ENCODE assay signal across 24 cellular contexts in the genomic region with DNA sequence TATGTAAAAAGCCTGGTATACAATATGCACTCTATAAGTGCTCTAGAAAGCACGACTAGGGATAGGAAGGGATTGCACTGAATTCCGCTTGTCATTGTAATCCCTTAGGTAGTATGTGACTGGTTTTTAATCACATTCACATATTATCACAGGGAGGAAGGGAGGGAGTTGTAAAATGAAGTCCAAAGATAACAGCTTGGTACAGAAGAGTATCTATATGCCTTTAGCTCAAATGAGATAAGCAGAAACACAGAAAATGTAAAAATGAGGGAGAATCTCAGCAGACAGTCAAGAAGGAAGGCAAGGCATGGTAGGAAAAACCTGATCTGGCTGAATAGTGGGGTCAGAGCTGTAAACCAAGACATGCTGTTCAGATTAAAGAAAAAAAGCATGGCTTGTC.
"Had no signal": no experiment of that assay in that cellular context is flagged by ENCODE, and none has a peak within 500 bp of the region (broad histone marks: within the 10 kb centered on the region; RNA-seq: fewer than 3 reads in every experiment).

No MANE protein-coding gene starts in this region.

- H3K9me3 Mint-ChIP-seq: immature natural killer cell had no signal

- DNase-seq: activated CD4-positive, alpha-beta memory T cell treated with anti-CD3 and anti-CD28 coated beads, Interleukin-2, amount 10 ng/mL, durations not matched to agents 7 days and 5 days; activated CD4-positive, alpha-beta T cell treated with anti-CD3 and anti-CD28 coated beads for 4 hours; activated naive CD4-positive, alpha-beta T cell treated with Interleukin-2 at 50 U/mL for 16 hours; activated T-cell treated with anti-CD3 and anti-CD28 coated beads, Interleukin-2, amount 50 U/mL, for 1 hour; effector memory CD4-positive, alpha-beta T cell; immature natural killer cell; kidney glomerular epithelial cell; left ventricle myocardium inferior; mesenchymal stem cell; naive thymus-derived CD8-positive, alpha-beta T cell; right lobe of liver; small intestine; stimulated activated CD4-positive, alpha-beta T cell treated with anti-CD3 and anti-CD28 coated beads, Interleukin-15, amount 100 ng/mL, for 24 hours; stimulated activated CD4-positive, alpha-beta T cell treated with anti-CD3 and anti-CD28 coated beads, Interleukin-2, amount 100 ng/mL, for 48 hours; stimulated activated naive CD8-positive, alpha-beta T cell treated with anti-CD3 and anti-CD28 coated beads, Interleukin-15, amount 100 ng/mL, for 72 hours; transverse colon; uterus had no signal

- H3K27ac ChIP-seq: left ventricle myocardium inferior, neutrophil, parathyroid adenoma, right lobe of liver, suprapubic skin, transverse colon, uterus had no signal

- H3K27ac Mint-ChIP-seq: activated CD4-positive, alpha-beta memory T cell treated with anti-CD3 and anti-CD28 coated beads, Interleukin-2, amount 10 ng/mL, durations not matched to agents 7 days and 5 days; activated T-helper 2 cell treated with anti-CD3 and anti-CD28 coated beads, Interferon-gamma antibody, Interleukin-2, Interleukin-4, amounts not matched to agents 10 μg/mL and 5 μg/mL and 100 μg/mL, durations not matched to agents 14 hours and 24 hours and 36 hours; dendritic cell treated with granulocyte-macrophage colony-stimulating factor and Interleukin-4, amounts not matched to agents 40 ng/mL and 50 ng/mL, for 4 days; stimulated activated naive CD8-positive, alpha-beta T cell treated with anti-CD3 and anti-CD28 coated beads, Interleukin-15, amount 100 ng/mL, for 72 hours; T-helper 1 cell treated with Interleukin-12 subunit alpha and Interleukin-12 subunit beta and Interleukin-4 antibody, amounts not matched to agents 30 μg/mL and 1 μg/mL, for 36 hours; WTC11 had no signal

- H3K27me3 Mint-ChIP-seq: activated CD4-positive, alpha-beta memory T cell treated with anti-CD3 and anti-CD28 coated beads, Interleukin-2, amount 10 ng/mL, durations not matched to agents 7 days and 5 days; dendritic cell treated with granulocyte-macrophage colony-stimulating factor and Interleukin-4, amounts not matched to agents 40 ng/mL and 50 ng/mL, for 4 days; naive thymus-derived CD8-positive, alpha-beta T cell; stimulated activated naive CD8-positive, alpha-beta T cell treated with anti-CD3 and anti-CD28 coated beads, Interleukin-15, amount 100 ng/mL, for 72 hours had no signal

- H3K36me3 ChIP-seq: left ventricle myocardium inferior, neutrophil, right lobe of liver, suprapubic skin, transverse colon, uterus had no signal

- ATAC-seq: naive thymus-derived CD8-positive, alpha-beta T cell; right lobe of liver; stimulated activated naive CD8-positive, alpha-beta T cell treated with anti-CD3 and anti-CD28 coated beads, Interleukin-15, amount 100 ng/mL, for 72 hours; WTC11 had no signal

- H3K4me3 ChIP-seq: left ventricle myocardium inferior, right lobe of liver, suprapubic skin, transverse colon, uterus had no signal

- H3K9me3 ChIP-seq: neutrophil, suprapubic skin had no signal

- H3K27me3 ChIP-seq: neutrophil, right lobe of liver, suprapubic skin, transverse colon, uterus had no signal

- H3K4me1 ChIP-seq: parathyroid adenoma had no signal

- H3K4me3 Mint-ChIP-seq: activated CD4-positive, alpha-beta memory T cell treated with anti-CD3 and anti-CD28 coated beads, Interleukin-2, amount 10 ng/mL, durations not matched to agents 7 days and 5 days; dendritic cell treated with granulocyte-macrophage colony-stimulating factor and Interleukin-4, amounts not matched to agents 40 ng/mL and 50 ng/mL, for 4 days; immature natural killer cell; stimulated activated naive CD8-positive, alpha-beta T cell treated with anti-CD3 and anti-CD28 coated beads, Interleukin-15, amount 100 ng/mL, for 72 hours; T-helper 1 cell treated with Interleukin-12 subunit alpha and Interleukin-12 subunit beta and Interleukin-4 antibody, amounts not matched to agents 30 μg/mL and 1 μg/mL, for 36 hours; WTC11 had no signal
